ENCODE assay signal across 1 cellular context in the genomic region with DNA sequence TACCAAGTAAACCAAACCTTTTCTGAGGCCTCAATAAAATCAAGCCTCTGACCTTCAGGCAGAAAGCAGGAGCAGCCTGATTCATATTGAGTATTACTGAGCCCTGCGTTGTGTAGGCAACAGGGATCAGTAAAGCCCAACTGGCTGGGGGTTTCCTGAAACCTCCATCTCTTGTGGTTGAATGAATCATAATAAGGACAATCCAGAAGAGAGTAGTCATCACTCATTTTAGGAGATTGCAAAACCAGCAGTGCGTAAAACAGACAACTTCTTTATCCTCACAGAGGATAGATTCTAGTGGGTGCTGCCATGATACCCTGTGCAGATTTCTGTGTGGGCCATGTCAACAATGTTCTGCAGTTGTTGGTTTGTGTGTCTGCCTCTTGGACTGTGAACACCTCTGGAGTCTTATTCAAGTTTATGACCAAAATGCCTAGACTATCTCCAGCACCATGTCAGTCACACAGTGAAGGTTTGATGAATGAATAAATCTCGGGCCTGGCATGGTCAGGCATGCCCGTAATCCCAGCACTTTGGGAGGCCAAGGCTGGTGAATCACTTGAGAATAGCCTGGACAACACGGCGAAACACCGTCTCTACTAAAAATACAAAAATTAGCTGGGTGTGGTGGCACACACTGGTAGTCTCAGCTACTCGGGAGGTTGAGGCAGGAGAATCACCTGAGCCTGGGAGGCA.
TF ChIP-seq lines count a peak whose summit lies in the region.

No MANE protein-coding gene starts in this region.

TF ChIP-seq in SK-N-SH, 30 proteins besides CTCF, POLR2A, EP300 and RAD21 (continued from another document):
- TF ChIP-seq REST (IDR thresholded peaks at IDR 0.05; ENCODE audit: low read depth, low read length) (peak; percentile 56; the same call in 1 of the 2 replicates), MXI1 (IDR thresholded peaks at IDR 0.05; ENCODE audit: low read depth, low read length) (no peak), JUND (IDR thresholded peaks at IDR 0.05) (peak; percentile 100), TEAD4 (IDR thresholded peaks at IDR 0.05; ENCODE audit: borderline replicate concordance, insufficient read depth) (peak; percentile 89; the same call in 1 of the 2 replicates), POLR2AphosphoS5 (IDR thresholded peaks at IDR 0.05; ENCODE audit: low read depth, low read length) (peak; percentile 82), SMC3 (IDR thresholded peaks at IDR 0.05; ENCODE audit: low read depth, low read length) (no peak), GABPA (IDR thresholded peaks at IDR 0.05; ENCODE audit: low read depth) (no peak), TCF12 (IDR thresholded peaks at IDR 0.05) (peak; percentile 94)
